ENCODE assay signal across 17 cellular contexts in genomic region chr1:218526198-218526580, GRCh38.
DNase-seq lines count a peak whose midpoint lies in the region; ATAC-seq, FAIRE-seq and TF ChIP-seq lines count a peak whose summit lies in the region.
"Had no signal": no experiment of that assay in that cellular context is flagged by ENCODE, and none has a peak within 500 bp of the region (broad histone marks: within the 10 kb centered on the region; RNA-seq: fewer than 3 reads in every experiment).

No MANE protein-coding gene starts in this region.

- H3K4me1 Mint-ChIP-seq in nephron progenitor cell = peaks cover 68% of the 10 kb centered on the region
- no peaks in the 10 kb centered on the region for H3K4me1 Mint-ChIP-seq in activated T-cell treated with anti-CD3 and anti-CD28 coated beads, Interleukin-2, amount 50 U/mL, for 72 hours (ENCODE audit: low read depth)
- H3K4me1 Mint-ChIP-seq: CD4-positive, alpha-beta memory T cell had no signal

- no peaks in the 10 kb centered on the region for H3K36me3 ChIP-seq in bronchial epithelial cell (ENCODE audit: control insufficient read depth, insufficient read depth, low read length)
- H3K36me3 ChIP-seq: BE2C, HAP-1 had no signal

- TF ChIP-seq CTCF in D721Med (IDR thresholded peaks at IDR 0.05; ENCODE audit: insufficient read depth, missing control alignments) (no peak), bronchial epithelial cell (IDR thresholded peaks at IDR 0.05; ENCODE audit: insufficient read depth, low read length, severe bottlenecking) (no peak), nephron progenitor cell (IDR thresholded peaks at IDR 0.05) (no peak)

- no peak overlapping the region for H3K4me3 ChIP-seq in bronchial epithelial cell (ENCODE audit: low read depth, low read length)
- H3K4me3 ChIP-seq: A549, HAP-1 had no signal

- H3K9me3 Mint-ChIP-seq in nephron progenitor cell = no peaks in the 10 kb centered on the region
- H3K9me3 Mint-ChIP-seq in activated T-cell treated with anti-CD3 and anti-CD28 coated beads, Interleukin-2, amount 50 U/mL, for 72 hours = no peaks in the 10 kb centered on the region
- H3K9me3 Mint-ChIP-seq: CD4-positive, alpha-beta memory T cell; HFFc6 had no signal

- H3K27me3 Mint-ChIP-seq in nephron progenitor cell (ENCODE audit: low read depth, poor library complexity) = no peaks in the 10 kb centered on the region
- no peaks in the 10 kb centered on the region for H3K27me3 Mint-ChIP-seq in activated T-cell treated with anti-CD3 and anti-CD28 coated beads, Interleukin-2, amount 50 U/mL, for 72 hours (ENCODE audit: low read depth)

- H3K27ac Mint-ChIP-seq in nephron progenitor cell = peak overlapping the region; percentile 90
- H3K27ac Mint-ChIP-seq in activated T-cell treated with anti-CD3 and anti-CD28 coated beads, Interleukin-2, amount 50 U/mL, for 72 hours = no peak overlapping the region
- H3K27ac Mint-ChIP-seq: CD4-positive, alpha-beta memory T cell; HFFc6 had no signal

- ATAC-seq in activated T-cell treated with anti-CD3 and anti-CD28 coated beads, Interleukin-2, amount 50 U/mL, for 72 hours (replicated peaks in 1 of 2) = no peak
- ATAC-seq: A549 had no signal

- DNase-seq in D721Med (ENCODE audit: insufficient read length, low spot score) = no peak
- peak; percentile 32 for DNase-seq in NCI-H146 (lab: John Stamatoyannopoulos, UW)
- peak; percentile 61 for DNase-seq in bronchial epithelial cell (ENCODE audit: low read depth)
- no peak for DNase-seq in nephron progenitor cell
- no peak for DNase-seq in dedifferentiated amniotic fluid mesenchymal stem cell (ENCODE audit: extremely low spot score)
- no peak for DNase-seq in activated T-cell treated with anti-CD3 and anti-CD28 coated beads, Interleukin-2, amount 50 U/mL, for 72 hours
- no peak for DNase-seq in NCI-H2196 treated with DMSO at 0.1 percent for 48 hours (lab: John Stamatoyannopoulos, UW; ENCODE audit: unreplicated experiment)
- DNase-seq: BE2C; CD4-positive, alpha-beta memory T cell; DND-41; GDM1; HFFc6 had no signal

- H3K27me3 ChIP-seq in bronchial epithelial cell (ENCODE audit: control insufficient read depth, insufficient read depth, low read length) = no peaks in the 10 kb centered on the region
- H3K27me3 ChIP-seq: BE2C had no signal

- H3K36me3 Mint-ChIP-seq in nephron progenitor cell (ENCODE audit: low read depth) = peaks cover under 1% of the 10 kb centered on the region
- no peaks in the 10 kb centered on the region for H3K36me3 Mint-ChIP-seq in activated T-cell treated with anti-CD3 and anti-CD28 coated beads, Interleukin-2, amount 50 U/mL, for 72 hours (ENCODE audit: insufficient read depth in 2 of 2)
- H3K36me3 Mint-ChIP-seq: CD4-positive, alpha-beta memory T cell had no signal

- FAIRE-seq in D721Med (lab: Jason Lieb, UNC) (peak; percentile 90), bronchial epithelial cell (lab: Jason Lieb, UNC) (no peak)
- FAIRE-seq: A549, GM12892, GM19239, H1 had no signal

- peak overlapping the region; percentile 44 for H3K4me3 Mint-ChIP-seq in nephron progenitor cell
- H3K4me3 Mint-ChIP-seq in activated T-cell treated with anti-CD3 and anti-CD28 coated beads, Interleukin-2, amount 50 U/mL, for 72 hours = no peak overlapping the region
- H3K4me3 Mint-ChIP-seq: CD4-positive, alpha-beta memory T cell; HFFc6 had no signal

Comparison
In these comparisons a context has a peak if more than half of its experiments do, and no peak if none do; other contexts are left out.
1. DNase-seq: peak in NCI-H146 (single experiment) and bronchial epithelial cell (single experiment); none in D721Med (single experiment), nephron progenitor cell (single experiment), dedifferentiated amniotic fluid mesenchymal stem cell (single experiment), activated T-cell treated with anti-CD3 and anti-CD28 coated beads, Interleukin-2, amount 50 U/mL, for 72 hours (0 of 2) and NCI-H2196 treated with DMSO at 0.1 percent for 48 hours (single experiment).